Comparison of ENCODE assay signal across 1 cellular context in genomic region chr2:239803102-239803763, GRCh38.
TF ChIP-seq lines count a peak whose summit lies in the region.

No MANE protein-coding gene starts in this region.

TF ChIP-seq in K562, 482 proteins besides CTCF, POLR2A, EP300 and RAD21:
- TF ChIP-seq ZNF395 (CRISPR knock-in tag; IDR thresholded peaks at IDR 0.05) = no peak
- TF ChIP-seq ZFP36 (IDR thresholded peaks at IDR 0.05; ENCODE audit: low read depth, low read length, partially characterized antibody) = peak; percentile 47
